Comparison of ENCODE assay signal across 1 cellular context in the genomic region with DNA sequence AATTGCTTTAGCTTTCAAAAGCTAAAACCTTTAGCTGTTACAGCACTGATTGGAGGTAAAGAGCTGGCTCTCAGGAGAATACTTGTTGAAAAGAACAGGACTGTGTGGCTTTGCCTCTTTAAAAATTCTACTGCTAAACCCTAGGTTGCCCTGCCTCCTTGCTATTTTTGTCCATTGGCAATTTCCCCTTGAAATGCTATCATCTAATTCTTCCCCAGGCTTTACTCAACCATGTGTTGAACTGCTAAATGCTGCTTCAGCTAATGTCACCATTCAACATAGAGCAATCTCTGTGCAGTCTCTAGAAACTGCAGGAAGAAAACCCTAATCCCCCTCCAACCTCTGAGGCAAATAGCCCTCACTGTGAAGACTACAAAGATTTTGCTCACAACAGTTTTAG.
TF ChIP-seq lines count a peak whose summit lies in the region.

No MANE protein-coding gene starts in this region.

TF ChIP-seq in H1, 55 proteins besides CTCF, POLR2A, EP300 and RAD21 (continued from another document):
- no peak for TF ChIP-seq JUND (IDR thresholded peaks at IDR 0.05; ENCODE audit: low read length)
- TF ChIP-seq, protein P1, sequence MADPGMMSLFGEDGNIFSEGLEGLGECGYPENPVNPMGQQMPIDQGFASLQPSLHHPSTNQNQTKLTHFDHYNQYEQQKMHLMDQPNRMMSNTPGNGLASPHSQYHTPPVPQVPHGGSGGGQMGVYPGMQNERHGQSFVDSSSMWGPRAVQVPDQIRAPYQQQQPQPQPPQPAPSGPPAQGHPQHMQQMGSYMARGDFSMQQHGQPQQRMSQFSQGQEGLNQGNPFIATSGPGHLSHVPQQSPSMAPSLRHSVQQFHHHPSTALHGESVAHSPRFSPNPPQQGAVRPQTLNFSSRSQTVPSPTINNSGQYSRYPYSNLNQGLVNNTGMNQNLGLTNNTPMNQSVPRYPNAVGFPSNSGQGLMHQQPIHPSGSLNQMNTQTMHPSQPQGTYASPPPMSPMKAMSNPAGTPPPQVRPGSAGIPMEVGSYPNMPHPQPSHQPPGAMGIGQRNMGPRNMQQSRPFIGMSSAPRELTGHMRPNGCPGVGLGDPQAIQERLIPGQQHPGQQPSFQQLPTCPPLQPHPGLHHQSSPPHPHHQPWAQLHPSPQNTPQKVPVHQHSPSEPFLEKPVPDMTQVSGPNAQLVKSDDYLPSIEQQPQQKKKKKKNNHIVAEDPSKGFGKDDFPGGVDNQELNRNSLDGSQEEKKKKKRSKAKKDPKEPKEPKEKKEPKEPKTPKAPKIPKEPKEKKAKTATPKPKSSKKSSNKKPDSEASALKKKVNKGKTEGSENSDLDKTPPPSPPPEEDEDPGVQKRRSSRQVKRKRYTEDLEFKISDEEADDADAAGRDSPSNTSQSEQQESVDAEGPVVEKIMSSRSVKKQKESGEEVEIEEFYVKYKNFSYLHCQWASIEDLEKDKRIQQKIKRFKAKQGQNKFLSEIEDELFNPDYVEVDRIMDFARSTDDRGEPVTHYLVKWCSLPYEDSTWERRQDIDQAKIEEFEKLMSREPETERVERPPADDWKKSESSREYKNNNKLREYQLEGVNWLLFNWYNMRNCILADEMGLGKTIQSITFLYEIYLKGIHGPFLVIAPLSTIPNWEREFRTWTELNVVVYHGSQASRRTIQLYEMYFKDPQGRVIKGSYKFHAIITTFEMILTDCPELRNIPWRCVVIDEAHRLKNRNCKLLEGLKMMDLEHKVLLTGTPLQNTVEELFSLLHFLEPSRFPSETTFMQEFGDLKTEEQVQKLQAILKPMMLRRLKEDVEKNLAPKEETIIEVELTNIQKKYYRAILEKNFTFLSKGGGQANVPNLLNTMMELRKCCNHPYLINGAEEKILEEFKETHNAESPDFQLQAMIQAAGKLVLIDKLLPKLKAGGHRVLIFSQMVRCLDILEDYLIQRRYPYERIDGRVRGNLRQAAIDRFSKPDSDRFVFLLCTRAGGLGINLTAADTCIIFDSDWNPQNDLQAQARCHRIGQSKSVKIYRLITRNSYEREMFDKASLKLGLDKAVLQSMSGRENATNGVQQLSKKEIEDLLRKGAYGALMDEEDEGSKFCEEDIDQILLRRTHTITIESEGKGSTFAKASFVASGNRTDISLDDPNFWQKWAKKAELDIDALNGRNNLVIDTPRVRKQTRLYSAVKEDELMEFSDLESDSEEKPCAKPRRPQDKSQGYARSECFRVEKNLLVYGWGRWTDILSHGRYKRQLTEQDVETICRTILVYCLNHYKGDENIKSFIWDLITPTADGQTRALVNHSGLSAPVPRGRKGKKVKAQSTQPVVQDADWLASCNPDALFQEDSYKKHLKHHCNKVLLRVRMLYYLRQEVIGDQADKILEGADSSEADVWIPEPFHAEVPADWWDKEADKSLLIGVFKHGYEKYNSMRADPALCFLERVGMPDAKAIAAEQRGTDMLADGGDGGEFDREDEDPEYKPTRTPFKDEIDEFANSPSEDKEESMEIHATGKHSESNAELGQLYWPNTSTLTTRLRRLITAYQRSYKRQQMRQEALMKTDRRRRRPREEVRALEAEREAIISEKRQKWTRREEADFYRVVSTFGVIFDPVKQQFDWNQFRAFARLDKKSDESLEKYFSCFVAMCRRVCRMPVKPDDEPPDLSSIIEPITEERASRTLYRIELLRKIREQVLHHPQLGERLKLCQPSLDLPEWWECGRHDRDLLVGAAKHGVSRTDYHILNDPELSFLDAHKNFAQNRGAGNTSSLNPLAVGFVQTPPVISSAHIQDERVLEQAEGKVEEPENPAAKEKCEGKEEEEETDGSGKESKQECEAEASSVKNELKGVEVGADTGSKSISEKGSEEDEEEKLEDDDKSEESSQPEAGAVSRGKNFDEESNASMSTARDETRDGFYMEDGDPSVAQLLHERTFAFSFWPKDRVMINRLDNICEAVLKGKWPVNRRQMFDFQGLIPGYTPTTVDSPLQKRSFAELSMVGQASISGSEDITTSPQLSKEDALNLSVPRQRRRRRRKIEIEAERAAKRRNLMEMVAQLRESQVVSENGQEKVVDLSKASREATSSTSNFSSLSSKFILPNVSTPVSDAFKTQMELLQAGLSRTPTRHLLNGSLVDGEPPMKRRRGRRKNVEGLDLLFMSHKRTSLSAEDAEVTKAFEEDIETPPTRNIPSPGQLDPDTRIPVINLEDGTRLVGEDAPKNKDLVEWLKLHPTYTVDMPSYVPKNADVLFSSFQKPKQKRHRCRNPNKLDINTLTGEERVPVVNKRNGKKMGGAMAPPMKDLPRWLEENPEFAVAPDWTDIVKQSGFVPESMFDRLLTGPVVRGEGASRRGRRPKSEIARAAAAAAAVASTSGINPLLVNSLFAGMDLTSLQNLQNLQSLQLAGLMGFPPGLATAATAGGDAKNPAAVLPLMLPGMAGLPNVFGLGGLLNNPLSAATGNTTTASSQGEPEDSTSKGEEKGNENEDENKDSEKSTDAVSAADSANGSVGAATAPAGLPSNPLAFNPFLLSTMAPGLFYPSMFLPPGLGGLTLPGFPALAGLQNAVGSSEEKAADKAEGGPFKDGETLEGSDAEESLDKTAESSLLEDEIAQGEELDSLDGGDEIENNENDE (IDR thresholded peaks at IDR 0.05; ENCODE audit: insufficient replicate concordance, low read length), result no peak
